In genomic region chr20:61464634-61465033, GRCh38 we compare ENCODE assay signal across 17 cellular contexts.
DNase-seq lines count a peak whose midpoint lies in the region; ATAC-seq, FAIRE-seq and TF ChIP-seq lines count a peak whose summit lies in the region.
"Had no signal": no experiment of that assay in that cellular context is flagged by ENCODE, and none has a peak within 500 bp of the region (broad histone marks: within the 10 kb centered on the region; RNA-seq: fewer than 3 reads in every experiment).

No MANE protein-coding gene starts in this region.

- no peaks in the 10 kb centered on the region for H3K4me1 ChIP-seq in RWPE2 (ENCODE audit: insufficient read depth, poor library complexity, severe bottlenecking)

- in situ Hi-C loops in G401 (cut with HindIII; ENCODE audit: low sequenced_read_pairs), result no loop called here

- H3K4me3 ChIP-seq in RWPE2 (ENCODE audit: severe bottlenecking), result no peak overlapping the region
- H3K4me3 ChIP-seq: BLaER1 treated with 17β-estradiol and CSF1 and Interleukin-3, amounts not matched to agents 10 nM and 100 nM; GM23338 had no signal

- no peaks in the 10 kb centered on the region for H3K27me3 ChIP-seq in RWPE2 (ENCODE audit: insufficient read depth, poor library complexity, severe bottlenecking)
- H3K27me3 ChIP-seq: BLaER1 treated with 17β-estradiol and CSF1 and Interleukin-3, amounts not matched to agents 10 nM and 100 nM had no signal

- DNase-seq in RWPE2 (ENCODE audit: low spot score) (peak; percentile 65), medulla oblongata (ENCODE audit: extremely low spot score) (peak; percentile 58), osteocyte (ENCODE audit: extremely low spot score, unreplicated experiment) (peak; percentile 59), putamen (ENCODE audit: low spot score) (no peak), GF-D8 (lab: John Stamatoyannopoulos, UW) (no peak), GM12892 (ENCODE audit: insufficient read length) (no peak), G401 (ENCODE audit: low spot score) (no peak)
- DNase-seq: 8988T; Calu3; CD8-positive, alpha-beta T cell; DMS79 treated with DMSO at 0.1 percent for 48 hours; HCEC 1CT had no signal

- H3K27ac Mint-ChIP-seq in osteocyte (ENCODE audit: unreplicated experiment), result no peak overlapping the region
- H3K27ac Mint-ChIP-seq: B cell; CD8-positive, alpha-beta T cell; GM23338 had no signal

- H3K9me3 Mint-ChIP-seq in osteocyte (ENCODE audit: unreplicated experiment), result peaks cover 7% of the 10 kb centered on the region

- ATAC-seq in RWPE2 (ENCODE audit: low read depth), result no peak
- ATAC-seq: CD8-positive, alpha-beta T cell; GM23338 had no signal

- peaks cover 7% of the 10 kb centered on the region for H3K9me3 ChIP-seq in RWPE2 (ENCODE audit: severe bottlenecking)

- FAIRE-seq in GM12892 (lab: Jason Lieb, UNC), result no peak
- FAIRE-seq: H54 had no signal

- H3K36me3 Mint-ChIP-seq in osteocyte (ENCODE audit: unreplicated experiment), result no peaks in the 10 kb centered on the region
- H3K36me3 Mint-ChIP-seq: CD8-positive, alpha-beta T cell had no signal

- TF ChIP-seq CTCF in RWPE2 (IDR thresholded peaks at IDR 0.05; ENCODE audit: poor library complexity, severe bottlenecking) (no peak), osteocyte (IDR thresholded peaks at IDR 0.05) (no peak)

- no peaks in the 10 kb centered on the region for H3K4me1 Mint-ChIP-seq in osteocyte (ENCODE audit: unreplicated experiment)
- H3K4me1 Mint-ChIP-seq: B cell had no signal

- no peak for TF ChIP-seq POLR2A in GM12892 (IDR thresholded peaks at IDR 0.05; ENCODE audit: low read depth, low read length)

- no peak overlapping the region for H3K27ac ChIP-seq in RWPE2 (ENCODE audit: poor library complexity, severe bottlenecking)
- H3K27ac ChIP-seq: BLaER1 treated with 17β-estradiol and CSF1 and Interleukin-3, amounts not matched to agents 10 nM and 100 nM; HL-60 had no signal

- peaks cover 5% of the 10 kb centered on the region for H3K27me3 Mint-ChIP-seq in osteocyte (ENCODE audit: unreplicated experiment)
- H3K27me3 Mint-ChIP-seq: B cell had no signal

- no peaks in the 10 kb centered on the region for H3K36me3 ChIP-seq in RWPE2 (ENCODE audit: low read depth)

- no peak overlapping the region for H3K4me3 Mint-ChIP-seq in osteocyte (ENCODE audit: unreplicated experiment)
- H3K4me3 Mint-ChIP-seq: B cell; CD8-positive, alpha-beta T cell; GM23338 had no signal

Comparison
In these comparisons a context has a peak if more than half of its experiments do, and no peak if none do; other contexts are left out.
1. DNase-seq: peak in RWPE2 (single experiment), medulla oblongata (single experiment) and osteocyte (single experiment); none in putamen (single experiment), GF-D8 (single experiment), GM12892 (single experiment) and G401 (single experiment).